ENCODE assay signal across 9 cellular contexts in genomic region chr10:111281516-111281915, GRCh38.
A peak's percentile ranks its signal among the peaks of the same experiment; 100 is the strongest.
DNase-seq lines count a peak whose midpoint lies in the region; ATAC-seq and TF ChIP-seq lines count a peak whose summit lies in the region.
"Had no signal": no experiment of that assay in that cellular context is flagged by ENCODE, and none has a peak within 500 bp of the region (broad histone marks: within the 10 kb centered on the region; RNA-seq: fewer than 3 reads in every experiment).

No MANE protein-coding gene starts in this region.

- no peaks in the 10 kb centered on the region for H3K9me3 ChIP-seq in osteoblast (ENCODE audit: low read depth, low read length)
- H3K9me3 ChIP-seq in CD8-positive, alpha-beta memory T cell (ENCODE audit: low read length) = no peaks in the 10 kb centered on the region

- H3K4me3 ChIP-seq in epithelial cell of proximal tubule (ENCODE audit: low read depth, low read length) (no peak overlapping the region), osteoblast (ENCODE audit: insufficient read depth, low read length) (no peak overlapping the region)
- no peak overlapping the region for H3K4me3 ChIP-seq in CD8-positive, alpha-beta memory T cell (ENCODE audit: low read length)

- H2AFZ ChIP-seq in osteoblast (ENCODE audit: low read length) = no peak overlapping the region

- H3K27me3 ChIP-seq in osteoblast (ENCODE audit: insufficient read depth, low read length) = no peaks in the 10 kb centered on the region
- H3K27me3 ChIP-seq in CD8-positive, alpha-beta memory T cell (ENCODE audit: insufficient read depth, low read length, poor library complexity, severe bottlenecking) = no peaks in the 10 kb centered on the region

- H3K27ac Mint-ChIP-seq in CD8-positive, alpha-beta memory T cell = no peak overlapping the region
- H3K27ac Mint-ChIP-seq: immature natural killer cell had no signal

- no peaks in the 10 kb centered on the region for H3K4me1 Mint-ChIP-seq in CD8-positive, alpha-beta memory T cell
- H3K4me1 Mint-ChIP-seq: immature natural killer cell had no signal

- TF ChIP-seq CTCF in epithelial cell of proximal tubule (conservative IDR thresholded peaks at IDR 0.05; ENCODE audit: low read depth, low read length) (peak; percentile 46), osteoblast (IDR thresholded peaks at IDR 0.05; ENCODE audit: extremely low read depth, low read depth, low read length) (peak; percentile 35)

- no peaks in the 10 kb centered on the region for H3K79me2 ChIP-seq in osteoblast (ENCODE audit: insufficient read depth, low read length)

- POLR2A ChIA-PET in CD8-positive, alpha-beta memory T cell (lab: Charles Lee) = no interaction called here

- H4K20me1 ChIP-seq in osteoblast (ENCODE audit: insufficient read depth, low read length) = no peaks in the 10 kb centered on the region

- no peaks in the 10 kb centered on the region for H3K36me3 ChIP-seq in osteoblast (ENCODE audit: insufficient read depth, low read length)
- no peaks in the 10 kb centered on the region for H3K36me3 ChIP-seq in CD8-positive, alpha-beta memory T cell (ENCODE audit: insufficient read depth, low read length)

- no peak overlapping the region for H3K27ac ChIP-seq in osteoblast (ENCODE audit: low read depth, low read length)
- no peak overlapping the region for H3K27ac ChIP-seq in CD8-positive, alpha-beta memory T cell (ENCODE audit: low read depth, low read length)

- CTCF ChIA-PET in CD8-positive, alpha-beta memory T cell (lab: Charles Lee) = no interaction called here

- H3K4me3 Mint-ChIP-seq in CD8-positive, alpha-beta memory T cell = no peak overlapping the region
- H3K4me3 Mint-ChIP-seq: immature natural killer cell had no signal

- H3K36me3 Mint-ChIP-seq in CD8-positive, alpha-beta memory T cell = no peaks in the 10 kb centered on the region
- H3K36me3 Mint-ChIP-seq: immature natural killer cell had no signal

- DNase-seq in DMS114 treated with DMSO at 0.1 percent for 48 hours (lab: John Stamatoyannopoulos, UW; ENCODE audit: unreplicated experiment) = peak; percentile 19
- peak; percentile 7 for DNase-seq in NAMALWA (ENCODE audit: low spot score)
- no peak for DNase-seq in epithelial cell of proximal tubule (ENCODE audit: low read depth)
- peak; percentile 49 for DNase-seq in osteoblast (ENCODE audit: insufficient read length, low spot score, missing footprints)
- no peak for DNase-seq in CD8-positive, alpha-beta memory T cell
- DNase-seq in midbrain (lab: John Stamatoyannopoulos, UW) = no peak
- DNase-seq: immature natural killer cell had no signal

- no peak overlapping the region for H3K4me2 ChIP-seq in osteoblast (ENCODE audit: insufficient read depth, low read length)

- ATAC-seq in HG02798 (IDR thresholded peaks at IDR 0.05; ENCODE audit: poor library complexity, unreplicated experiment) (no peak), GM19035 (IDR thresholded peaks at IDR 0.05; ENCODE audit: unreplicated experiment) (no peak)

- peaks cover 10 to 22% of the 10 kb centered on the region in 2 donors for H3K27me3 Mint-ChIP-seq in CD8-positive, alpha-beta memory T cell

- H3K4me1 ChIP-seq in osteoblast (ENCODE audit: insufficient read depth, low read length) = no peaks in the 10 kb centered on the region
- no peaks in the 10 kb centered on the region for H3K4me1 ChIP-seq in CD8-positive, alpha-beta memory T cell (ENCODE audit: insufficient read depth, low read length)

- H3K9me3 Mint-ChIP-seq in CD8-positive, alpha-beta memory T cell = peaks cover 0 to 3% (median 0%) of the 10 kb centered on the region in 5 donors

Comparison
In these comparisons a context has a peak if more than half of its experiments do, and no peak if none do; other contexts are left out.
1. DNase-seq: peak in DMS114 treated with DMSO at 0.1 percent for 48 hours (single experiment), NAMALWA (single experiment) and osteoblast (single experiment); none in epithelial cell of proximal tubule (single experiment), CD8-positive, alpha-beta memory T cell (0 of 5) and midbrain (single experiment).